ENCODE assay signal across 1 cellular context in genomic region chr2:112436993-112437392, GRCh38. TPM values are rescaled to one million over a fixed set of nuclear protein-coding genes. Genes with fewer than 3 reads are reported as not detected.
"Had no signal": no experiment of that assay in that cellular context is flagged by ENCODE, and none has a peak within 500 bp of the region (broad histone marks: within the 10 kb centered on the region; RNA-seq: fewer than 3 reads in every experiment).

No MANE protein-coding gene starts in this region.

RNA-seq across cellular contexts. Expression of gene RGPD8, which starts 3.5 kb away (rescaled TPM):
- total RNA-seq: OCI-LY7 had no signal
